In the genomic region with DNA sequence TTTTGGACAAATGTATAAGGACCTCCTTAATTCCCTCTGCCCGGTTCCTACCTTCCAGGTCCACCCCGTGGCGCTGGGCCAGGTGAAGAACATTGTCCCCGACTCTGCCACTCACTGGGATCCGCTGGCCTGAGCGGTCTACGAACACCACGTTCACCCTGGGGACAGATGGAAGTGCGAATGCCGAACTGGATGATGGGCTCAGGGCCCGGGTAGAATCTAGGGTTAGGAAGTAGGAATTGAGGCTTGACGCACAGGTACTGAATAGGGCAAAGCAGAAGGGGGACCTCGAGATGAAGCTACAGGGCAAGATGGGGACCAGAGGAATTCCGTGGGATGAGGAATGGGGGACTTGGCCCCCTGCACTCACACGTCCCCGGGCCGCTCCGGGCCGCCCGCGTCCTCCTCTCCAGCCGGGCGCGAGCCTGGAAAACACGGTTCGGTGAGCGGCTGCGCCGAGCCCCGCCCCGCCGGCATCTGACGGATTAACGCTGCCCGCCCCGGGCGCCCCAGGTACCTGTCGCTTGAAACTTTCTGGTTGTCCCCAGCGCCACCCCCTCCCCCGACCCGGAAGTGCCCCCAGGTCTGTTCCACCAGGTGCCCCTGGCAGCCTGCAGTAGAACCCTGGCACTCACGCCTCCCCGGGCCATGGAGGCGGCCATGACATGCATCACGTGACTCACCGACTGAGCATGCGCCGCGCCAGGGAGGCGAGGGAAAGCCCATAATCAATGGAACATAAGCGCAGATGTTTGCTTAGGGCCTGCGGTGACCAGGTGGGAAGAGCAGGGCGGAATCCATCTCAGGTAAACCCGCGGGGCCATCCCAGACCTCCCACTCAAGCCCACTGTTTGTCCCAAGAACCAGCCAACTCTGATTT, we compare ENCODE assay signal across 8 cellular contexts. TPM values are rescaled to one million over a fixed set of nuclear protein-coding genes. Genes with fewer than 3 reads are reported as not detected.
DNase-seq lines count a peak whose midpoint lies in the region; ATAC-seq and TF ChIP-seq lines count a peak whose summit lies in the region.

A gene (minus strand): TSS at position 681 of the 880 bp plus-strand sequence. CDS start 19 bp downstream, at position 662.

- H3K9ac ChIP-seq in ES-I3 (ENCODE audit: low read depth, low read length) (peak within 1 kb of the TSS; percentile 64), mammary epithelial cell (ENCODE audit: insufficient read depth, low read length) (peak within 1 kb of the TSS; percentile 53), smooth muscle cell (ENCODE audit: low read depth) (peak within 1 kb of the TSS; percentile 69)

- peaks cover 2 to 6% (median 3%) of the 10 kb centered on the region in 3 donors for H3K27me3 Mint-ChIP-seq in immature natural killer cell (ENCODE audit: low read depth in 3 of 3)

- H3K27me3 ChIP-seq in mammary epithelial cell (ENCODE audit: insufficient read depth, low read length), result no peaks in the 10 kb centered on the region
- H3K27me3 ChIP-seq in smooth muscle cell (ENCODE audit: low read depth), result no peaks in the 10 kb centered on the region

- H2AFZ ChIP-seq in mammary epithelial cell (ENCODE audit: low read depth, low read length) (peak within 1 kb of the TSS; percentile 88), smooth muscle cell (ENCODE audit: low read depth) (peak within 1 kb of the TSS; percentile 84)

- CTCF ChIA-PET in mammary epithelial cell (lab: Charles Lee; ENCODE audit: low non-redundant PET), result no interaction called here

- H3K4me3 Mint-ChIP-seq in immature natural killer cell, result peak within 1 kb of the TSS; percentile 80 to 91 (median 89)

- BruUV-seq in mammary epithelial cell (replicated peaks; lab: Mats Ljungman, UMichigan), result no TSS peak

- H3K4me2 ChIP-seq in mammary epithelial cell (ENCODE audit: insufficient read depth, low read depth, low read length) (peak within 1 kb of the TSS; percentile 96), smooth muscle cell (peak within 1 kb of the TSS; percentile 97)

- no peaks in the 10 kb centered on the region for H3K9me3 ChIP-seq in ES-I3 (ENCODE audit: control insufficient read depth, insufficient read depth, low read length)
- no peaks in the 10 kb centered on the region for H3K9me3 ChIP-seq in mammary epithelial cell (replicated peaks; ENCODE audit: insufficient read depth, low read length)
- H3K9me3 ChIP-seq in smooth muscle cell (replicated peaks; ENCODE audit: low read depth), result no peaks in the 10 kb centered on the region

- peak; percentile 54 for ATAC-seq in HG02870 (IDR thresholded peaks at IDR 0.05; ENCODE audit: unreplicated experiment)
- ATAC-seq in HG03460 (IDR thresholded peaks at IDR 0.05; ENCODE audit: unreplicated experiment), result no peak

- TF ChIP-seq CTCF in WI38 (IDR thresholded peaks at IDR 0.05; ENCODE audit: low read depth, low read length) (no peak), mammary epithelial cell (conservative IDR thresholded peaks at IDR 0.05 in 1 of 2, IDR thresholded peaks at IDR 0.05 in 1 of 2; ENCODE audit: extremely low read depth in 1 of 2, insufficient read depth in 1 of 2, low read depth in 1 of 2, low read length in 2 of 2) (no peak), smooth muscle cell (IDR thresholded peaks at IDR 0.05; ENCODE audit: borderline replicate concordance, insufficient read depth, poor library complexity, severe bottlenecking) (no peak)

- H3K9me3 Mint-ChIP-seq in immature natural killer cell, result no peaks in the 10 kb centered on the region

- DNase-seq in NCI-H2196 treated with DMSO at 0.1 percent for 48 hours (lab: John Stamatoyannopoulos, UW; ENCODE audit: unreplicated experiment), result peak; percentile 82
- DNase-seq in mammary epithelial cell, result peak; percentile 80
- peak; percentile 80 to 82 (median 80) for DNase-seq in immature natural killer cell
- DNase-seq in smooth muscle cell (lab: John Stamatoyannopoulos, UW; ENCODE audit: unreplicated experiment), result peak; percentile 74

- peak within 1 kb of the TSS; percentile 75 to 93 (median 80) for H3K27ac Mint-ChIP-seq in immature natural killer cell

- peaks cover 13% of the 10 kb centered on the region for H3K79me2 ChIP-seq in mammary epithelial cell (ENCODE audit: insufficient read depth, low read length)
- H3K79me2 ChIP-seq in smooth muscle cell (ENCODE audit: low read depth), result no peaks in the 10 kb centered on the region

- peaks cover 4 to 8% (median 7%) of the 10 kb centered on the region in 3 donors for H3K36me3 Mint-ChIP-seq in immature natural killer cell

- intact Hi-C loops in mammary epithelial cell (cut with micrococcal nuclease), result loop anchor here (5.0 kb wide), 1 partner anchor 48 kb away; no protein-coding TSS in a partner anchor

- 4% methylated on average over 37 of the region's 55 CpGs for WGBS in mammary epithelial cell (ENCODE audit: low coverage, missing lambda C conversion rate)
- WGBS in smooth muscle cell (ENCODE audit: low lambda C conversion rate), result 4% methylated on average over 37 of the region's 55 CpGs

- dilution Hi-C loops in mammary epithelial cell (cut with HindIII; ENCODE audit: low sequenced_read_pairs), result no loop called here

- H3K27ac ChIP-seq in mammary epithelial cell (ENCODE audit: insufficient read depth, low read depth, low read length) (peak within 1 kb of the TSS; percentile 28), smooth muscle cell (ENCODE audit: low read depth) (peak within 1 kb of the TSS; percentile 14)

- H3K4me1 ChIP-seq in ES-I3 (ENCODE audit: insufficient read depth, low read length), result no peaks in the 10 kb centered on the region
- H3K4me1 ChIP-seq in mammary epithelial cell (ENCODE audit: insufficient read depth, low read length), result peaks cover 8% of the 10 kb centered on the region
- H3K4me1 ChIP-seq in smooth muscle cell (ENCODE audit: low read depth), result peaks cover 10% of the 10 kb centered on the region

- peaks cover 7% of the 10 kb centered on the region for H3F3A ChIP-seq in smooth muscle cell (ENCODE audit: low read depth)

- peaks cover 17 to 20% of the 10 kb centered on the region in 2 donors for H3K4me1 Mint-ChIP-seq in immature natural killer cell

- H3K4me3 ChIP-seq in WI38 (ENCODE audit: low read depth, low read length) (peak within 1 kb of the TSS; percentile 77), mammary epithelial cell (replicated peaks in 1 of 3; ENCODE audit: insufficient read depth in 1 of 3, low read depth in 2 of 3, low read length in 3 of 3) (peak within 1 kb of the TSS; percentile 43 to 73 (median 65)), smooth muscle cell (peak within 1 kb of the TSS; percentile 93)

- H3K36me3 ChIP-seq in ES-I3 (ENCODE audit: insufficient read depth, low read length) (peaks cover 7% of the 10 kb centered on the region), mammary epithelial cell (ENCODE audit: insufficient read depth, low read length) (peaks cover 5% of the 10 kb centered on the region), smooth muscle cell (ENCODE audit: low read depth) (no peaks in the 10 kb centered on the region)

- H4K20me1 ChIP-seq in mammary epithelial cell (ENCODE audit: insufficient read depth, low read length), result no peaks in the 10 kb centered on the region
- H4K20me1 ChIP-seq in smooth muscle cell (ENCODE audit: low read depth), result no peaks in the 10 kb centered on the region

- in situ Hi-C loops in mammary epithelial cell (cut with MboI; ENCODE audit: low sequenced_read_pairs in 2 of 2), result no loop called here

RNA-seq across cellular contexts. Expression of the gene that starts here (rescaled TPM):
- total RNA-seq in mammary epithelial cell (10 to 100 TPM; 23.5 to 28.7 TPM), smooth muscle cell (7.6 and 15.3 TPM in 2 replicates)
- polyA plus RNA-seq in mammary epithelial cell (38.2 TPM), immature natural killer cell (10 to 100 TPM; 12.5 to 17.8 (median 16.6) TPM), smooth muscle cell (39.1 and 46.0 TPM in 2 replicates)
- polyA minus RNA-seq in mammary epithelial cell, result 3.6 TPM
